Comparison of ENCODE assay signal across 8 cellular contexts in genomic region chr11:62694455-62695167, GRCh38. TPM values are rescaled to one million over a fixed set of nuclear protein-coding genes. Genes with fewer than 3 reads are reported as not detected.
DNase-seq lines count a peak whose midpoint lies in the region; ATAC-seq and TF ChIP-seq lines count a peak whose summit lies in the region.

No MANE protein-coding gene starts in this region.

- no peaks in the 10 kb centered on the region for H3K9me3 ChIP-seq in lower lobe of right lung

- H3K36me3 ChIP-seq in lower lobe of right lung: peaks cover 40% of the 10 kb centered on the region

- H3K27ac ChIP-seq in lower lobe of right lung: no peak overlapping the region

- H3K4me3 ChIP-seq in GM12875 (ENCODE audit: low read depth, low read length): no peak overlapping the region
- no peak overlapping the region for H3K4me3 ChIP-seq in lower lobe of right lung

- ATAC-seq in lower lobe of right lung: peak; percentile 88
- ATAC-seq in HG02678 (IDR thresholded peaks at IDR 0.05; ENCODE audit: unreplicated experiment): no peak

- intact Hi-C loops in lower lobe of right lung (cut with DNase I): no loop called here

- H3K27me3 ChIP-seq in lower lobe of right lung (ENCODE audit: low read depth): no peaks in the 10 kb centered on the region

- DNase-seq in A172 (ENCODE audit: low spot score): peak; percentile 74
- peak; percentile 71 for DNase-seq in NCI-H460 (ENCODE audit: extremely low read depth, low read depth)
- DNase-seq in activated CD4-positive, alpha-beta T cell treated with anti-CD3 and anti-CD28 coated beads, Interleukin-2, amount 50 U/mL, for 24 hours (ENCODE audit: low read depth in 1 of 2, low spot score in 1 of 2): peak; percentile 56
- peak; percentile 94 for DNase-seq in dermis blood vessel endothelial cell
- peak; percentile 76 for DNase-seq in lower lobe of right lung
- DNase-seq in stimulated activated CD8-positive, alpha-beta memory T cell treated with anti-CD3 and anti-CD28 coated beads, Interleukin-12 subunit alpha, Interleukin-12 subunit beta, amount 100 ng/mL, for 24 hours (ENCODE audit: extremely low read depth): peak; percentile 54

- H3K4me1 ChIP-seq in lower lobe of right lung: peaks cover 4% of the 10 kb centered on the region

- peak; percentile 84 for TF ChIP-seq CTCF in GM12875 (IDR thresholded peaks at IDR 0.05; ENCODE audit: borderline replicate concordance, insufficient read depth, low read depth, low read length)
- peak; percentile 84 for TF ChIP-seq CTCF in lower lobe of right lung (IDR thresholded peaks at IDR 0.05)

RNA-seq across cellular contexts. Expression of gene LRRN4CL, which starts 5.3 kb away (rescaled TPM):
- 2.8 and 5.1 TPM in 2 replicates for total RNA-seq in A172 (2014; rRNA removed; shearing (Covaris generic))
- total RNA-seq in NCI-H460 (2014; rRNA removed; shearing (Covaris generic)): 0.02 TPM in 1 of 2 replicates, not detected in the other
- 0.07 TPM in 1 of 2 replicates, not detected in the other for polyA plus RNA-seq in NCI-H460 (2014; cell fraction: nucleus; rRNA removed)
- total RNA-seq in dermis blood vessel endothelial cell (0.34 and 0.51 TPM in 2 replicates), lower lobe of right lung (3.4 TPM)

RNA-seq across cellular contexts. Expression of gene BSCL2, which starts 12.6 kb away (rescaled TPM):
- total RNA-seq in A172 (2014; rRNA removed; shearing (Covaris generic)): 141 and 186 TPM in 2 replicates
- 57.4 and 59.2 TPM in 2 replicates for total RNA-seq in NCI-H460 (2014; rRNA removed; shearing (Covaris generic))
- 52.8 and 75.3 TPM in 2 replicates for polyA plus RNA-seq in NCI-H460 (2014; cell fraction: nucleus; rRNA removed)
- 19.4 and 38.6 TPM in 2 replicates for total RNA-seq in dermis blood vessel endothelial cell
- total RNA-seq in lower lobe of right lung: 87.0 TPM

RNA-seq across cellular contexts. Expression of gene GNG3, which starts 12.9 kb away (rescaled TPM):
- not detected in 2 replicates for total RNA-seq in A172 (2014; rRNA removed; shearing (Covaris generic))
- 0.17 TPM in 1 of 2 replicates, not detected in the other for total RNA-seq in NCI-H460 (2014; rRNA removed; shearing (Covaris generic))
- polyA plus RNA-seq in NCI-H460 (2014; cell fraction: nucleus; rRNA removed): not detected in 2 replicates
- total RNA-seq in dermis blood vessel endothelial cell (not detected in 2 replicates), lower lobe of right lung (not detected)

RNA-seq across cellular contexts. Expression of gene UBXN1, which starts 15.7 kb away (rescaled TPM):
- total RNA-seq in A172 (2014; rRNA removed; shearing (Covaris generic)): 118 and 126 TPM in 2 replicates
- 82.6 and 93.2 TPM in 2 replicates for total RNA-seq in NCI-H460 (2014; rRNA removed; shearing (Covaris generic))
- 88.4 and 98.6 TPM in 2 replicates for polyA plus RNA-seq in NCI-H460 (2014; cell fraction: nucleus; rRNA removed)
- 126 and 217 TPM in 2 replicates for total RNA-seq in dermis blood vessel endothelial cell
- total RNA-seq in lower lobe of right lung: 116 TPM

RNA-seq across cellular contexts. Expression of gene LBHD1, which starts 22.5 kb away (rescaled TPM):
- 2.5 and 6.6 TPM in 2 replicates for total RNA-seq in A172 (2014; rRNA removed; shearing (Covaris generic))
- total RNA-seq in NCI-H460 (2014; rRNA removed; shearing (Covaris generic)): 5.4 and 5.5 TPM in 2 replicates
- polyA plus RNA-seq in NCI-H460 (2014; cell fraction: nucleus; rRNA removed): 12.9 and 20.5 TPM in 2 replicates
- 2.5 and 3.6 TPM in 2 replicates for total RNA-seq in dermis blood vessel endothelial cell
- total RNA-seq in lower lobe of right lung: 11.1 TPM
